8 cellular contexts compared by ENCODE assay signal in the genomic region with DNA sequence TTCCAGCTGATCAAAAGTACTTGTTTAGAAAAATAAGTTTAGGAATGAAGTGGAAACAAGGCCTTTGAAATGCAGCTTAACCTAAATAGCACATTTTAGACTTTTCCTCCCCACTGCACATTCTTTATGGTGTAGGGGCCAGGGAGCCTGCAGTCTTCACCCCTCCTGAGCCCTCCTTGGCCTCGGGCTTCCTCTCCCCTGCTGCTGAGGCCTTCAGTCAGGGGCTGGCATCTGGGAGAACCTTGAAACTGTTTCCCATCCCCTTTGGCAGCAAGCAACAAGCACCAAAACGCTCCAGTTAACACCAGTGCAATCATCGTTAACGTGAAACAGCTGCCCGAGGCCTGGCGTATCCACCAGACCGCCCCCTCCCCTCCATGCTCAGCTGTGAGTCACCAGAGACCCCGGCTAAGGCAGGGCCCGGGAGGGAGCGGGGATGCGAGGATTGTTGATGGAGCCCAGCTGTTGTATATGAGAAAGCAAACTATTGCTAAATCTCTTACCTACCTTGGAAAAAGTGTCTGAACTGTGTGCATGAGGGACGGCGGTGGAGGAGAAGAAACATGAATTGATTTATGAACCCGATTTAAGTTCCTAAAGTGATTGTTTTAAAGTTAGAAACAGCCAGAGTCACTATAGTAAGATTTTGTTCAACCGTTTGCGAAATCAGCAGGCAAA. TPM values are rescaled to one million over a fixed set of nuclear protein-coding genes. Genes with fewer than 3 reads are reported as not detected.
DNase-seq lines count a peak whose midpoint lies in the region; TF ChIP-seq lines count a peak whose summit lies in the region.

No MANE protein-coding gene starts in this region.

- TF ChIP-seq CTCF in MCF 10A (IDR thresholded peaks at IDR 0.05; ENCODE audit: unreplicated experiment) = no peak

- H3K27me3 ChIP-seq in SJSA1 (replicated peaks) = no peaks in the 10 kb centered on the region

- peaks cover 98% of the 10 kb centered on the region for H3K36me3 Mint-ChIP-seq in MCF 10A (ENCODE audit: insufficient read depth, unreplicated experiment)

- BruUV-seq in MCF 10A (replicated peaks; lab: Mats Ljungman, UMichigan) = no TSS peak

- peak overlapping the region; percentile 17 for H3K4me3 ChIP-seq in SJSA1

- H3K9me3 Mint-ChIP-seq in MCF 10A (ENCODE audit: unreplicated experiment) = no peaks in the 10 kb centered on the region

- H3K27ac Mint-ChIP-seq in MCF 10A (ENCODE audit: low read depth, unreplicated experiment) = peak overlapping the region; percentile 83

- peak overlapping the region; percentile 77 for H3K27ac ChIP-seq in SJSA1

- H3K4me1 ChIP-seq in SJSA1 (replicated peaks) = peaks cover 72% of the 10 kb centered on the region

- peak; percentile 31 for DNase-seq in stimulated activated CD4-positive, alpha-beta T cell treated with anti-CD3 and anti-CD28 coated beads, Interleukin-1b, Interleukin-23, amount 100 ng/mL, for 48 hours
- DNase-seq in stimulated activated CD4-positive, alpha-beta T cell treated with anti-CD3 and anti-CD28 coated beads, Interleukin-2, amount 100 ng/mL, for 48 hours = no peak
- peak; percentile 63 to 64 for DNase-seq in SJSA1 (ENCODE audit: low read depth in 1 of 2, low spot score in 2 of 2)
- peak; percentile 59 for DNase-seq in MCF 10A (ENCODE audit: unreplicated experiment)
- peak; percentile 83 for DNase-seq in iris pigment epithelial cell (ENCODE audit: low read depth)
- peak; percentile 41 to 45 for DNase-seq in stimulated activated CD4-positive, alpha-beta T cell treated with anti-CD3 and anti-CD28 coated beads, Interleukin-2, amount 100 ng/mL, for 24 hours
- no peak for DNase-seq in hepatic stellate cell (ENCODE audit: low spot score)
- no peak for DNase-seq in DMS53 treated with DMSO at 0.1 percent for 48 hours (lab: John Stamatoyannopoulos, UW; ENCODE audit: unreplicated experiment)

- H3K9me3 ChIP-seq in SJSA1 (replicated peaks) = no peaks in the 10 kb centered on the region

- H3K27me3 Mint-ChIP-seq in MCF 10A (ENCODE audit: insufficient read depth, unreplicated experiment) = no peaks in the 10 kb centered on the region

- H3K36me3 ChIP-seq in SJSA1 = peaks cover 46% of the 10 kb centered on the region

- POLR2A ChIA-PET in MCF 10A (lab: Yijun Ruan, JAX) = interaction anchor here (0.6 to 13.3 kb wide), 36 partner anchors 7 to 832 kb away, joined by 3 to 329 read pairs (median 6); partner anchors contain the start of gene ZFP36L2

- H3K4me1 Mint-ChIP-seq in MCF 10A (ENCODE audit: insufficient read depth, unreplicated experiment) = peaks cover 22% of the 10 kb centered on the region

- CTCF ChIA-PET in MCF 10A (lab: Yijun Ruan, JAX) = interaction anchor here (0.5 to 6.1 kb wide), 18 partner anchors 8 to 627 kb away, joined by 3 to 59 read pairs (median 4); no protein-coding TSS in a partner anchor

- H3K4me3 Mint-ChIP-seq in MCF 10A (ENCODE audit: unreplicated experiment) = peak overlapping the region; percentile 93

- intact Hi-C loops in MCF 10A (cut with micrococcal nuclease) = loop anchor here (5.0 kb wide), 1 partner anchor 134 kb away; no protein-coding TSS in a partner anchor

RNA-seq across cellular contexts. Expression of gene ZFP36L2, which starts 5.3 kb away (rescaled TPM):
- total RNA-seq in SJSA1 (2014; rRNA removed; shearing (Covaris generic)) = 1.9 and 4.0 TPM in 2 replicates
- total RNA-seq in MCF 10A (2022) = 107 and 162 TPM in 2 replicates

Comparison
In these comparisons a context has a peak if more than half of its experiments do, and no peak if none do; other contexts are left out.
1. DNase-seq: peak in stimulated activated CD4-positive, alpha-beta T cell treated with anti-CD3 and anti-CD28 coated beads, Interleukin-1b, Interleukin-23, amount 100 ng/mL, for 48 hours (single experiment), SJSA1 (2 of 2), MCF 10A (single experiment), iris pigment epithelial cell (single experiment) and stimulated activated CD4-positive, alpha-beta T cell treated with anti-CD3 and anti-CD28 coated beads, Interleukin-2, amount 100 ng/mL, for 24 hours (2 of 2); none in stimulated activated CD4-positive, alpha-beta T cell treated with anti-CD3 and anti-CD28 coated beads, Interleukin-2, amount 100 ng/mL, for 48 hours (0 of 2), hepatic stellate cell (single experiment) and DMS53 treated with DMSO at 0.1 percent for 48 hours (single experiment).
2. RNA of gene ZFP36L2, which starts 5.3 kb away (total RNA-seq): 107 to 162 TPM in MCF 10A; 1.9 to 4.0 TPM in SJSA1; every median in the first group is over 10 times any median in the second.